ENCODE assay signal across 9 cellular contexts in genomic region chr10:94943432-94944103, GRCh38. TPM values are rescaled to one million over a fixed set of nuclear protein-coding genes. Genes with fewer than 3 reads are reported as not detected.
"Had no signal": no experiment of that assay in that cellular context is flagged by ENCODE, and none has a peak within 500 bp of the region (broad histone marks: within the 10 kb centered on the region; RNA-seq: fewer than 3 reads in every experiment).

No MANE protein-coding gene starts in this region.

RNA-seq across cellular contexts. Expression of gene CYP2C9, which starts 5.1 kb away (rescaled TPM):
- total RNA-seq: endothelial cell of umbilical vein; esophagus muscularis mucosa; fibroblast of lung; foreskin keratinocyte; kidney epithelial cell; lung microvascular endothelial cell; naive thymus-derived CD4-positive, alpha-beta T cell; osteoblast; tibial nerve had no signal
- polyA plus RNA-seq: endothelial cell of umbilical vein; fibroblast of lung; foreskin keratinocyte; naive thymus-derived CD4-positive, alpha-beta T cell had no signal
